In the genomic region with DNA sequence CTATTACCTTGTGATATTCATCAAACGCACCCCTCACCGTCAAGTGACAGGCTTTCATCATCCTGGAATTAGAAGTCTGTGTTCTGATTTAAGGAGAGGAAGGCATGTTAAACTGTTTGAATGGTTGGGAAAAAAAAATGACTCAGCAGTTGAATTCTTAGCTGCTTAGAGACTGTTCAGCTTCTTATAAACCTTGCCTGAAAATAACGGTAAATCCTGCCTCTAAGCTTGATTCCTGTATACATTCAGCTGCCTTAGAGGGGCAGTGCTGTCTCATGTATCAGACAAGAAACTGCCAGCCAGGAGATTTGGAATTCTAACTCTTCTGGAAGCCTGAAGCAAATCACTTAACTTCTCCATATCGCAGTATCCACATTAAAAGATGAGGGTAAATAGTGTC, we compare ENCODE assay signal across 11 cellular contexts.
A peak's percentile ranks its signal among the peaks of the same experiment; 100 is the strongest.
DNase-seq lines count a peak whose midpoint lies in the region; FAIRE-seq and TF ChIP-seq lines count a peak whose summit lies in the region.
"Had no signal": no experiment of that assay in that cellular context is flagged by ENCODE, and none has a peak within 500 bp of the region (broad histone marks: within the 10 kb centered on the region; RNA-seq: fewer than 3 reads in every experiment).

No MANE protein-coding gene starts in this region.

- 65% methylated on average over 4 of the region's 4 CpGs for WGBS in mammary epithelial cell (ENCODE audit: low coverage, missing lambda C conversion rate)
- 74 to 75% (median 74%) methylated on average over 4 of the region's 4 CpGs for WGBS in small intestine, 3 donors

- intact Hi-C loops in MCF 10A (cut with micrococcal nuclease) (no loop called here), mammary epithelial cell (cut with micrococcal nuclease) (no loop called here)

- H3K9me3 Mint-ChIP-seq in MCF 10A (ENCODE audit: unreplicated experiment) (no peaks in the 10 kb centered on the region), type B pancreatic cell (no peaks in the 10 kb centered on the region)

- H3K4me1 Mint-ChIP-seq in MCF 10A (ENCODE audit: insufficient read depth, unreplicated experiment) (no peaks in the 10 kb centered on the region), type B pancreatic cell (ENCODE audit: unreplicated experiment) (no peaks in the 10 kb centered on the region)

- H3K9me1 ChIP-seq in keratinocyte (ENCODE audit: control insufficient read depth, extremely low read depth, insufficient read depth, low read length), result no peaks in the 10 kb centered on the region

- BruUV-seq in MCF 10A (replicated peaks; lab: Mats Ljungman, UMichigan) (no TSS peak), mammary epithelial cell (replicated peaks; lab: Mats Ljungman, UMichigan) (no TSS peak)

- in situ Hi-C loops in mammary epithelial cell (cut with MboI; ENCODE audit: low sequenced_read_pairs in 2 of 2), result no loop called here

- H3K27ac Mint-ChIP-seq in MCF 10A (ENCODE audit: low read depth, unreplicated experiment), result no peak overlapping the region
- no peak overlapping the region for H3K27ac Mint-ChIP-seq in type B pancreatic cell

- H4K20me1 ChIP-seq in mammary epithelial cell (ENCODE audit: insufficient read depth, low read length), result no peaks in the 10 kb centered on the region
- H4K20me1 ChIP-seq in keratinocyte (ENCODE audit: control insufficient read depth, extremely low read depth, insufficient read depth, low read length), result no peaks in the 10 kb centered on the region

- H3K4me2 ChIP-seq in mammary epithelial cell (ENCODE audit: insufficient read depth, low read depth, low read length) (no peak overlapping the region), keratinocyte (ENCODE audit: control insufficient read depth, extremely low read depth, insufficient read depth, low read depth, low read length) (no peak overlapping the region)

- H3K36me3 ChIP-seq in mammary epithelial cell (ENCODE audit: insufficient read depth, low read length) (no peaks in the 10 kb centered on the region), keratinocyte (ENCODE audit: control insufficient read depth in 2 of 2, extremely low read depth in 1 of 2, insufficient read depth in 2 of 2, low read length in 2 of 2) (no peaks in the 10 kb centered on the region), small intestine (ENCODE audit: control insufficient read depth in 2 of 2, insufficient read depth in 2 of 2, low read length in 2 of 2) (no peaks in the 10 kb centered on the region)
- H3K36me3 ChIP-seq: vagina had no signal

- no peak for TF ChIP-seq CTCF in MCF 10A (IDR thresholded peaks at IDR 0.05; ENCODE audit: unreplicated experiment)
- no peak for TF ChIP-seq CTCF in mammary epithelial cell (conservative IDR thresholded peaks at IDR 0.05 in 1 of 2, IDR thresholded peaks at IDR 0.05 in 1 of 2; ENCODE audit: extremely low read depth in 1 of 2, insufficient read depth in 1 of 2, low read depth in 1 of 2, low read length in 2 of 2)
- peak in 2 of 3 experiments; percentile 16 to 19 for TF ChIP-seq CTCF in keratinocyte (optimal IDR thresholded peaks at IDR 0.05 in 1 of 3, IDR thresholded peaks at IDR 0.05 in 1 of 3, conservative IDR thresholded peaks at IDR 0.05 in 1 of 3; ENCODE audit: extremely low read depth in 1 of 3, insufficient read depth in 2 of 3, low read length in 3 of 3)
- TF ChIP-seq CTCF in type B pancreatic cell (conservative IDR thresholded peaks at IDR 0.05), result peak; percentile 47

- FAIRE-seq in keratinocyte (lab: Jason Lieb, UNC) (no peak), small intestine (lab: Jason Lieb, UNC) (no peak)

- H3K9ac ChIP-seq in mammary epithelial cell (ENCODE audit: insufficient read depth, low read length) (no peak overlapping the region), keratinocyte (ENCODE audit: control insufficient read depth, extremely low read depth, insufficient read depth, low read length) (no peak overlapping the region)

- H3K27me3 ChIP-seq in mammary epithelial cell (ENCODE audit: insufficient read depth, low read length) (no peaks in the 10 kb centered on the region), keratinocyte (ENCODE audit: control insufficient read depth, extremely low read depth, insufficient read depth, low read length) (no peaks in the 10 kb centered on the region), small intestine (ENCODE audit: control insufficient read depth in 2 of 2, insufficient read depth in 2 of 2, low read length in 2 of 2) (no peaks in the 10 kb centered on the region)
- H3K27me3 ChIP-seq: vagina had no signal

- H3K27me3 Mint-ChIP-seq in MCF 10A (ENCODE audit: insufficient read depth, unreplicated experiment), result peaks cover 34% of the 10 kb centered on the region
- H3K27me3 Mint-ChIP-seq in type B pancreatic cell, result peaks cover 16% of the 10 kb centered on the region

- H3K4me3 ChIP-seq in mammary epithelial cell (replicated peaks in 1 of 3; ENCODE audit: insufficient read depth in 1 of 3, low read depth in 2 of 3, low read length in 3 of 3) (no peak overlapping the region), keratinocyte (ENCODE audit: control insufficient read depth in 2 of 3, extremely low read depth in 1 of 3, insufficient read depth in 2 of 3, low read depth in 1 of 3, low read length in 3 of 3) (no peak overlapping the region), small intestine (ENCODE audit: low read depth in 1 of 2, low read length in 2 of 2) (no peak overlapping the region)
- H3K4me3 ChIP-seq: vagina had no signal

- no peak overlapping the region for H2AFZ ChIP-seq in mammary epithelial cell (ENCODE audit: low read depth, low read length)
- no peak overlapping the region for H2AFZ ChIP-seq in keratinocyte (ENCODE audit: control insufficient read depth, low read length)

- dilution Hi-C loops in mammary epithelial cell (cut with HindIII; ENCODE audit: low sequenced_read_pairs), result no loop called here
- dilution Hi-C loops in keratinocyte (cut with MboI; ENCODE audit: extremely low pct_ligation_motif_present, low sequenced_read_pairs), result no loop called here

- CTCF ChIA-PET in MCF 10A (lab: Yijun Ruan, JAX), result interaction anchor here (0.5 to 1.5 kb wide), 4 partner anchors 196 to 1906 kb away, joined by 3 to 4 read pairs (median 4); no protein-coding TSS in a partner anchor
- CTCF ChIA-PET in mammary epithelial cell (lab: Charles Lee; ENCODE audit: low non-redundant PET), result no interaction called here

- no peaks in the 10 kb centered on the region for H3K9me3 ChIP-seq in mammary epithelial cell (replicated peaks; ENCODE audit: insufficient read depth, low read length)
- no peaks in the 10 kb centered on the region for H3K9me3 ChIP-seq in keratinocyte (ENCODE audit: control insufficient read depth, low read depth, low read length)
- no peaks in the 10 kb centered on the region for H3K9me3 ChIP-seq in small intestine (ENCODE audit: control insufficient read depth, low read depth)
- H3K9me3 ChIP-seq: vagina had no signal

- peak; percentile 9 for DNase-seq in MCF 10A (ENCODE audit: unreplicated experiment)
- DNase-seq in mammary epithelial cell, result no peak
- DNase-seq in amniotic epithelial cell (ENCODE audit: low read depth), result peak; percentile 85
- no peak for DNase-seq in keratinocyte (ENCODE audit: low read depth, low spot score)
- no peak for DNase-seq in type B pancreatic cell (ENCODE audit: extremely low spot score, unreplicated experiment)
- no peak for DNase-seq in small intestine
- DNase-seq in NCI-H187 treated with DMSO at 0.1 percent for 48 hours (lab: John Stamatoyannopoulos, UW), result no peak
- no peak for DNase-seq in NCI-H128 (lab: John Stamatoyannopoulos, UW; ENCODE audit: unreplicated experiment)
- DNase-seq: activated T-cell treated with anti-CD3 and anti-CD28 coated beads, Interleukin-2, amount 50 U/mL, for 48 hours; hypothalamus had no signal

- H3K27ac ChIP-seq in mammary epithelial cell (ENCODE audit: insufficient read depth, low read depth, low read length) (no peak overlapping the region), keratinocyte (ENCODE audit: control insufficient read depth, insufficient read depth, low read length) (no peak overlapping the region), small intestine (ENCODE audit: low read depth in 1 of 2, low read length in 1 of 2) (no peak overlapping the region)
- H3K27ac ChIP-seq: vagina had no signal

- H3K79me2 ChIP-seq in mammary epithelial cell (ENCODE audit: insufficient read depth, low read length) (no peaks in the 10 kb centered on the region), keratinocyte (ENCODE audit: control insufficient read depth, insufficient read depth, low read length) (no peaks in the 10 kb centered on the region)

- H3K4me1 ChIP-seq in mammary epithelial cell (ENCODE audit: insufficient read depth, low read length), result no peaks in the 10 kb centered on the region
- no peaks in the 10 kb centered on the region for H3K4me1 ChIP-seq in keratinocyte (ENCODE audit: control insufficient read depth, extremely low read depth, insufficient read depth, low read length)
- H3K4me1 ChIP-seq in small intestine (ENCODE audit: control insufficient read depth in 2 of 2, insufficient read depth in 1 of 2, low read depth in 1 of 2, low read length in 1 of 2), result no peaks in the 10 kb centered on the region
- H3K4me1 ChIP-seq: vagina had no signal

- POLR2A ChIA-PET in MCF 10A (lab: Yijun Ruan, JAX), result no interaction called here

- no peaks in the 10 kb centered on the region for H3K36me3 Mint-ChIP-seq in MCF 10A (ENCODE audit: insufficient read depth, unreplicated experiment)
- H3K36me3 Mint-ChIP-seq in type B pancreatic cell, result no peaks in the 10 kb centered on the region

- H3K4me3 Mint-ChIP-seq in MCF 10A (ENCODE audit: unreplicated experiment) (no peak overlapping the region), type B pancreatic cell (no peak overlapping the region)

Comparison
In these comparisons a context has a peak if more than half of its experiments do, and no peak if none do; other contexts are left out.
1. DNase-seq: peak in MCF 10A (single experiment) and amniotic epithelial cell (single experiment); none in mammary epithelial cell (single experiment), keratinocyte (single experiment), type B pancreatic cell (single experiment), small intestine (single experiment), NCI-H187 treated with DMSO at 0.1 percent for 48 hours (single experiment) and NCI-H128 (single experiment).
2. CTCF ChIP-seq: peak in keratinocyte (2 of 3) and type B pancreatic cell (single experiment); none in MCF 10A (single experiment) and mammary epithelial cell (0 of 2).